1 cellular context compared by ENCODE assay signal in the genomic region with DNA sequence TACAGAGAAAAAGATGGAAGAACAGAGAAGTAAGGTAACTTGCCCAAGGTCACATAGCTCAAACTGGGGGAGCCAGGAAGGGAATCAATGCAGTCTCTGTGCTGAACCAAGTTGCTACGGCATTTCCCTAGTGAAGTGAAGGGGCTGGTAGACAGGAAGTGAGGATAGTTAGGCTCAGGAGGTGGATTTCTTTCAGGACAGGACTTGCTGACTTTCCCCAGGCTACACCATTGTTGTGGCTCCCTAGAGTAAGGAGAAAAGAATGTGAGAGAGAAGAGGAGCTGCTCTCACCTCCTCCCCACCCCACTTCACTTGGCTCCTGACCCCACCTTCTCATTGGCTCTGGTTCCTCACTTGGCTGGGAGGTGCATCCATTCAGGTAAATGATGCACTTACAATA.
TF ChIP-seq lines count a peak whose summit lies in the region.

No MANE protein-coding gene starts in this region.

TF ChIP-seq in GM23338, 12 proteins besides CTCF, POLR2A, EP300 and RAD21:
- TF ChIP-seq ZNF462 (CRISPR knock-in tag; IDR thresholded peaks at IDR 0.05) (0 out of 2 replicates have a peak, but pooled peaks have one; percentile 24), EZH2 (IDR thresholded peaks at IDR 0.05; ENCODE audit: low read depth, unreplicated experiment) (no peak)
- TF ChIP-seq, protein P1, sequence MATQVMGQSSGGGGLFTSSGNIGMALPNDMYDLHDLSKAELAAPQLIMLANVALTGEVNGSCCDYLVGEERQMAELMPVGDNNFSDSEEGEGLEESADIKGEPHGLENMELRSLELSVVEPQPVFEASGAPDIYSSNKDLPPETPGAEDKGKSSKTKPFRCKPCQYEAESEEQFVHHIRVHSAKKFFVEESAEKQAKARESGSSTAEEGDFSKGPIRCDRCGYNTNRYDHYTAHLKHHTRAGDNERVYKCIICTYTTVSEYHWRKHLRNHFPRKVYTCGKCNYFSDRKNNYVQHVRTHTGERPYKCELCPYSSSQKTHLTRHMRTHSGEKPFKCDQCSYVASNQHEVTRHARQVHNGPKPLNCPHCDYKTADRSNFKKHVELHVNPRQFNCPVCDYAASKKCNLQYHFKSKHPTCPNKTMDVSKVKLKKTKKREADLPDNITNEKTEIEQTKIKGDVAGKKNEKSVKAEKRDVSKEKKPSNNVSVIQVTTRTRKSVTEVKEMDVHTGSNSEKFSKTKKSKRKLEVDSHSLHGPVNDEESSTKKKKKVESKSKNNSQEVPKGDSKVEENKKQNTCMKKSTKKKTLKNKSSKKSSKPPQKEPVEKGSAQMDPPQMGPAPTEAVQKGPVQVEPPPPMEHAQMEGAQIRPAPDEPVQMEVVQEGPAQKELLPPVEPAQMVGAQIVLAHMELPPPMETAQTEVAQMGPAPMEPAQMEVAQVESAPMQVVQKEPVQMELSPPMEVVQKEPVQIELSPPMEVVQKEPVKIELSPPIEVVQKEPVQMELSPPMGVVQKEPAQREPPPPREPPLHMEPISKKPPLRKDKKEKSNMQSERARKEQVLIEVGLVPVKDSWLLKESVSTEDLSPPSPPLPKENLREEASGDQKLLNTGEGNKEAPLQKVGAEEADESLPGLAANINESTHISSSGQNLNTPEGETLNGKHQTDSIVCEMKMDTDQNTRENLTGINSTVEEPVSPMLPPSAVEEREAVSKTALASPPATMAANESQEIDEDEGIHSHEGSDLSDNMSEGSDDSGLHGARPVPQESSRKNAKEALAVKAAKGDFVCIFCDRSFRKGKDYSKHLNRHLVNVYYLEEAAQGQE (IDR thresholded peaks at IDR 0.05; ENCODE audit: unreplicated experiment): no peak
